ENCODE assay signal across 14 cellular contexts in genomic region chr3:113111308-113111707, GRCh38.
DNase-seq lines count a peak whose midpoint lies in the region; ATAC-seq and TF ChIP-seq lines count a peak whose summit lies in the region.
"Had no signal": no experiment of that assay in that cellular context is flagged by ENCODE, and none has a peak within 500 bp of the region (broad histone marks: within the 10 kb centered on the region; RNA-seq: fewer than 3 reads in every experiment).

No MANE protein-coding gene starts in this region.

- ATAC-seq in activated CD8-positive, alpha-beta T cell treated with anti-CD3 and anti-CD28 coated beads for 36 hours = peak; percentile 92
- ATAC-seq in GM18519 (IDR thresholded peaks at IDR 0.05; ENCODE audit: low FRiP score, unreplicated experiment) = no peak
- ATAC-seq in GM21576 (IDR thresholded peaks at IDR 0.05; ENCODE audit: unreplicated experiment) = no peak
- ATAC-seq: pancreas had no signal

- peak overlapping the region in 1 of 8 donors; percentile 2 for H3K4me3 Mint-ChIP-seq in CD4-positive, alpha-beta memory T cell
- no peak overlapping the region for H3K4me3 Mint-ChIP-seq in activated CD8-positive, alpha-beta T cell treated with anti-CD3 and anti-CD28 coated beads for 36 hours

- CTCF ChIA-PET in CD4-positive, alpha-beta memory T cell (lab: Charles Lee; ENCODE audit: partially characterized antibody) = no interaction called here
- CTCF ChIA-PET in activated CD8-positive, alpha-beta T cell treated with anti-CD3 and anti-CD28 coated beads for 36 hours (lab: Charles Lee) = no interaction called here

- no peaks in the 10 kb centered on the region for H3K27me3 ChIP-seq in CD4-positive, alpha-beta memory T cell (ENCODE audit: insufficient read depth, low read length)
- H3K27me3 ChIP-seq in HAP-1 (ENCODE audit: low read depth) = no peaks in the 10 kb centered on the region
- no peaks in the 10 kb centered on the region for H3K27me3 ChIP-seq in vagina
- H3K27me3 ChIP-seq: pancreas had no signal

- POLR2A ChIA-PET in CD4-positive, alpha-beta memory T cell (lab: Charles Lee; ENCODE audit: partially characterized antibody) = no interaction called here
- POLR2A ChIA-PET in activated CD8-positive, alpha-beta T cell treated with anti-CD3 and anti-CD28 coated beads for 36 hours (lab: Charles Lee) = no interaction called here

- peak overlapping the region in 2 of 7 donors; percentile 2 to 55 for H3K27ac Mint-ChIP-seq in CD4-positive, alpha-beta memory T cell
- no peak overlapping the region for H3K27ac Mint-ChIP-seq in activated CD8-positive, alpha-beta T cell treated with anti-CD3 and anti-CD28 coated beads for 36 hours

- no peaks in the 10 kb centered on the region for H3K36me3 ChIP-seq in CD4-positive, alpha-beta memory T cell (ENCODE audit: insufficient read depth, low read length)
- H3K36me3 ChIP-seq in HAP-1 (replicated peaks) (no peaks in the 10 kb centered on the region), vagina (no peaks in the 10 kb centered on the region)
- H3K36me3 ChIP-seq: pancreas had no signal

- in situ Hi-C loops in HAP-1 (cut with MboI; ENCODE audit: low sequenced_read_pairs) (no loop called here), GM13977 (cut with MboI; ENCODE audit: low pct_unique_long_range_greater_than_20kb, low sequenced_read_pairs, unreplicated experiment) (no loop called here)

- no peak for TF ChIP-seq CTCF in activated CD8-positive, alpha-beta T cell treated with anti-CD3 and anti-CD28 coated beads for 36 hours (IDR thresholded peaks at IDR 0.05)
- no peak for TF ChIP-seq CTCF in GM13977 (IDR thresholded peaks at IDR 0.05; ENCODE audit: extremely low read depth, insufficient read depth, missing control alignments)
- no peak for TF ChIP-seq CTCF in vagina (IDR thresholded peaks at IDR 0.05)

- no peak for TF ChIP-seq POLR2A in vagina (IDR thresholded peaks at IDR 0.05)

- intact Hi-C loops in CD4-positive, alpha-beta memory T cell (cut with micrococcal nuclease) = no loop called here
- intact Hi-C loops in activated CD8-positive, alpha-beta T cell treated with anti-CD3 and anti-CD28 coated beads for 36 hours (cut with micrococcal nuclease) = no loop called here
- intact Hi-C loops in vagina (cut with DNase I) = no loop called here

- no peaks in the 10 kb centered on the region for H3K27me3 Mint-ChIP-seq in CD4-positive, alpha-beta memory T cell
- H3K27me3 Mint-ChIP-seq in activated CD8-positive, alpha-beta T cell treated with anti-CD3 and anti-CD28 coated beads for 36 hours = no peaks in the 10 kb centered on the region

- DNase-seq in CD4-positive, alpha-beta memory T cell = peak in 3 of 5 donors; percentile 5 to 50 (median 7)
- peak; percentile 31 to 45 for DNase-seq in HAP-1 (ENCODE audit: low spot score in 2 of 2)
- peak; percentile 45 for DNase-seq in activated CD8-positive, alpha-beta T cell treated with anti-CD3 and anti-CD28 coated beads for 36 hours
- DNase-seq in kidney tubule cell (ENCODE audit: low spot score) = peak; percentile 23
- no peak for DNase-seq in GM13977 (ENCODE audit: low spot score)
- DNase-seq in vagina (ENCODE audit: extremely low spot score in 2 of 2) = no peak
- DNase-seq: C1 segment of cervical spinal cord, dermis blood vessel endothelial cell, GDM1, NCI-H510A, pancreas had no signal

- peaks cover 8% of the 10 kb centered on the region for H3K4me1 ChIP-seq in CD4-positive, alpha-beta memory T cell (ENCODE audit: insufficient read depth, low read length)
- H3K4me1 ChIP-seq in HAP-1 (peaks cover 37% of the 10 kb centered on the region), vagina (no peaks in the 10 kb centered on the region)
- H3K4me1 ChIP-seq: pancreas had no signal

- H3K27ac ChIP-seq in CD4-positive, alpha-beta memory T cell (ENCODE audit: low read depth, low read length) = no peak overlapping the region
- no peak overlapping the region for H3K27ac ChIP-seq in vagina
- H3K27ac ChIP-seq: HL-60, pancreas had no signal

- no peak overlapping the region for H3K4me3 ChIP-seq in CD4-positive, alpha-beta memory T cell (ENCODE audit: low read length in 2 of 2)
- H3K4me3 ChIP-seq in HAP-1 = no peak overlapping the region
- no peak overlapping the region for H3K4me3 ChIP-seq in vagina
- H3K4me3 ChIP-seq: pancreas had no signal

- peaks cover 6 to 18% (median 12%) of the 10 kb centered on the region in 4 donors for H3K4me1 Mint-ChIP-seq in CD4-positive, alpha-beta memory T cell
- peaks cover 36% of the 10 kb centered on the region for H3K4me1 Mint-ChIP-seq in activated CD8-positive, alpha-beta T cell treated with anti-CD3 and anti-CD28 coated beads for 36 hours (ENCODE audit: low read depth)

- no peaks in the 10 kb centered on the region for H3K36me3 Mint-ChIP-seq in CD4-positive, alpha-beta memory T cell
- no peaks in the 10 kb centered on the region for H3K36me3 Mint-ChIP-seq in activated CD8-positive, alpha-beta T cell treated with anti-CD3 and anti-CD28 coated beads for 36 hours (ENCODE audit: low read depth)

- H3K9me3 Mint-ChIP-seq in CD4-positive, alpha-beta memory T cell = no peaks in the 10 kb centered on the region
- H3K9me3 Mint-ChIP-seq in activated CD8-positive, alpha-beta T cell treated with anti-CD3 and anti-CD28 coated beads for 36 hours = no peaks in the 10 kb centered on the region

- no peaks in the 10 kb centered on the region for H3K9me3 ChIP-seq in CD4-positive, alpha-beta memory T cell (ENCODE audit: control insufficient read depth in 1 of 2, low read length in 2 of 2)
- H3K9me3 ChIP-seq in HAP-1 (no peaks in the 10 kb centered on the region), vagina (no peaks in the 10 kb centered on the region)
- H3K9me3 ChIP-seq: pancreas had no signal

Comparison
In these comparisons a context has a peak if more than half of its experiments do, and no peak if none do; other contexts are left out.
1. DNase-seq: peak in CD4-positive, alpha-beta memory T cell (3 of 5), HAP-1 (2 of 2), activated CD8-positive, alpha-beta T cell treated with anti-CD3 and anti-CD28 coated beads for 36 hours (single experiment) and kidney tubule cell (single experiment); none in GM13977 (single experiment) and vagina (0 of 2).